Comparison of ENCODE assay signal across 8 cellular contexts in the genomic region with DNA sequence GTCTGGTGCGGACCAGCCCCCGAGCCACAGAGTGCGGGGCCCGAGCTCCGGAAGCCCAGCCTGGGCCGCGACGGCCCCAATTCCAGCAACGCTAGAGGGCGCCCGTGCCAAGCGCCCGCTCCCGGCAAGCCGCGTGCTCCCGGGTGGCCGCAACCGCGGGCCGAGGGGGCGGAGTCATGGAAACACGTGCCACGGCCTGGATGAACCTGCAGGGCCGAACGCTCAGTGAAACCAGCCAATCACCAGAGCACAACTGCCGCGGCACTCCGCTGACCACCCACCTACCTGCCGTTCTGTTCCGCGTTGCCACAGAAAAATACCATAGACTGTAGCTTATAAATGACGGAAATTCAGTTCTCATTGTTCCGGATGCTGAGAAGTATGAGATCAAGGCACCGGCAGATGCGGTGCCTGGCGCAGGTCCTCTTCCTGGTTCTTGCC.
DNase-seq lines count a peak whose midpoint lies in the region; ATAC-seq and TF ChIP-seq lines count a peak whose summit lies in the region.

No MANE protein-coding gene starts in this region.

- no peaks in the 10 kb centered on the region for H4K20me1 ChIP-seq in GM23338 (replicated peaks; ENCODE audit: insufficient read depth)

- H3K4me1 Mint-ChIP-seq in GM23338 = peaks cover 18% of the 10 kb centered on the region

- no peaks in the 10 kb centered on the region for H3K9me3 ChIP-seq in liver (ENCODE audit: control insufficient read depth in 4 of 4, low read length in 3 of 4)

- peaks cover 6% of the 10 kb centered on the region; the same call in 2 of the 3 replicates for H3K36me3 Mint-ChIP-seq in GM23338 (ENCODE audit: low read depth)

- peaks cover 12% of the 10 kb centered on the region for H3K9me3 Mint-ChIP-seq in GM23338

- H3F3A ChIP-seq in GM23338 (replicated peaks; ENCODE audit: low read depth) = no peaks in the 10 kb centered on the region

- peak overlapping the region; percentile 46; the same call in 2 of the 3 replicates for H3K4me3 Mint-ChIP-seq in GM23338

- WGBS in liver = 22% methylated on average over 37 of the region's 37 CpGs

- TF ChIP-seq RAD21 in liver (IDR thresholded peaks at IDR 0.05) = peak; percentile 47 to 79

- peaks cover 10% of the 10 kb centered on the region for H3K4me1 ChIP-seq in GM23338 (ENCODE audit: insufficient read depth)
- H3K4me1 ChIP-seq in liver (ENCODE audit: control insufficient read depth in 4 of 4, insufficient read depth in 4 of 4, low read length in 3 of 4) = peaks cover 0 to 6% (median 2%) of the 10 kb centered on the region in 4 donors

- H3K27me3 ChIP-seq in GM23338 (ENCODE audit: insufficient read depth) = peaks cover 61% of the 10 kb centered on the region
- no peaks in the 10 kb centered on the region for H3K27me3 ChIP-seq in liver (ENCODE audit: control insufficient read depth in 4 of 4, insufficient read depth in 4 of 4, low read length in 3 of 4)

- H3K36me3 ChIP-seq in GM23338 (ENCODE audit: insufficient read depth) = no peaks in the 10 kb centered on the region
- no peaks in the 10 kb centered on the region for H3K36me3 ChIP-seq in liver (ENCODE audit: control insufficient read depth in 4 of 4, insufficient read depth in 3 of 4, low read depth in 1 of 4, low read length in 3 of 4)

- H3K4me3 ChIP-seq in GM23338 (peak overlapping the region; percentile 28; the same call in 1 of the 2 replicates), coronary artery (peak overlapping the region; percentile 58), liver (ENCODE audit: low read depth in 1 of 3, low read length in 3 of 3) (no peak overlapping the region)

- ATAC-seq in GM23338 (peak; percentile 90), HG02610 (IDR thresholded peaks at IDR 0.05; ENCODE audit: unreplicated experiment) (no peak)

- H3K4me2 ChIP-seq in GM23338 = peak overlapping the region; percentile 49; the same call in 1 of the 2 replicates

- no peaks in the 10 kb centered on the region for H3K79me2 ChIP-seq in GM23338 (replicated peaks; ENCODE audit: insufficient read depth)

- peak overlapping the region; percentile 85 for H2AFZ ChIP-seq in GM23338

- peak; percentile 94 for DNase-seq in GM23338 (ENCODE audit: low spot score)
- peak; percentile 67 for DNase-seq in activated CD4-positive, alpha-beta T cell treated with anti-CD3 and anti-CD28 coated beads, Interleukin-2, amount 50 U/mL, for 1 hour
- no peak for DNase-seq in coronary artery (ENCODE audit: low spot score)
- DNase-seq in stimulated activated CD4-positive, alpha-beta T cell treated with anti-CD3 and anti-CD28 coated beads, TNF-alpha, amount 100 ng/mL, for 4 hours (ENCODE audit: low read depth in 3 of 3) = peak; percentile 56 to 77 (median 69)
- DNase-seq in DMS153 treated with DMSO at 0.1 percent for 48 hours (lab: John Stamatoyannopoulos, UW; ENCODE audit: unreplicated experiment) = no peak
- no peak for DNase-seq in NOMO-1 treated with DMSO at 0.1 percent for 48 hours (lab: John Stamatoyannopoulos, UW; ENCODE audit: unreplicated experiment)

- H3K27ac ChIP-seq in GM23338 (ENCODE audit: low read depth) = no peak overlapping the region
- no peak overlapping the region for H3K27ac ChIP-seq in coronary artery
- no peak overlapping the region for H3K27ac ChIP-seq in liver (ENCODE audit: low read depth in 1 of 2, low read length in 2 of 2)

- H3K27me3 Mint-ChIP-seq in GM23338 (ENCODE audit: insufficient read depth, low read depth, poor library complexity) = peaks cover 46% of the 10 kb centered on the region

- H3K27ac Mint-ChIP-seq in GM23338 = no peak overlapping the region

- peak; percentile 74 to 87 for TF ChIP-seq CTCF in GM23338 (conservative IDR thresholded peaks at IDR 0.05; ENCODE audit: low read depth in 2 of 2)
- peak; percentile 55 for TF ChIP-seq CTCF in coronary artery (IDR thresholded peaks at IDR 0.05)
- peak; percentile 30 for TF ChIP-seq CTCF in liver (IDR thresholded peaks at IDR 0.05; ENCODE audit: low read depth, low read length, missing input control)

- H3K9me2 ChIP-seq in GM23338 (ENCODE audit: insufficient read depth) = peaks cover 7% of the 10 kb centered on the region; the same call in 1 of the 2 replicates

- H3K9ac ChIP-seq in liver (ENCODE audit: low read depth in 1 of 2, low read length in 2 of 2) = no peak overlapping the region

TF ChIP-seq in GM23338, 12 proteins besides CTCF, POLR2A, EP300 and RAD21 (continues in another document):
- TF ChIP-seq CREB1 (CRISPR knock-in tag; IDR thresholded peaks at IDR 0.05; ENCODE audit: low read depth) = peak; percentile 56; the same call in 1 of the 2 replicates

TF ChIP-seq in liver, 16 proteins besides CTCF, POLR2A, EP300 and RAD21:
- TF ChIP-seq, protein P1, sequence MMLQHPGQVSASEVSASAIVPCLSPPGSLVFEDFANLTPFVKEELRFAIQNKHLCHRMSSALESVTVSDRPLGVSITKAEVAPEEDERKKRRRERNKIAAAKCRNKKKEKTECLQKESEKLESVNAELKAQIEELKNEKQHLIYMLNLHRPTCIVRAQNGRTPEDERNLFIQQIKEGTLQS (IDR thresholded peaks at IDR 0.05) = no peak
- TF ChIP-seq FOXA1 (IDR thresholded peaks at IDR 0.05) = no peak
- no peak for TF ChIP-seq NR2F2 (IDR thresholded peaks at IDR 0.05)
- TF ChIP-seq HNF4A (conservative IDR thresholded peaks at IDR 0.05) = no peak
- no peak for TF ChIP-seq HNF4G (IDR thresholded peaks at IDR 0.05)
- no peak for TF ChIP-seq EGR1 (IDR thresholded peaks at IDR 0.05; ENCODE audit: low read depth in 2 of 2)
- no peak for TF ChIP-seq YY1 (IDR thresholded peaks at IDR 0.05)
- no peak for TF ChIP-seq SP1 (IDR thresholded peaks at IDR 0.05)
- no peak for TF ChIP-seq FOXA2 (IDR thresholded peaks at IDR 0.05)
- TF ChIP-seq, protein P2, sequence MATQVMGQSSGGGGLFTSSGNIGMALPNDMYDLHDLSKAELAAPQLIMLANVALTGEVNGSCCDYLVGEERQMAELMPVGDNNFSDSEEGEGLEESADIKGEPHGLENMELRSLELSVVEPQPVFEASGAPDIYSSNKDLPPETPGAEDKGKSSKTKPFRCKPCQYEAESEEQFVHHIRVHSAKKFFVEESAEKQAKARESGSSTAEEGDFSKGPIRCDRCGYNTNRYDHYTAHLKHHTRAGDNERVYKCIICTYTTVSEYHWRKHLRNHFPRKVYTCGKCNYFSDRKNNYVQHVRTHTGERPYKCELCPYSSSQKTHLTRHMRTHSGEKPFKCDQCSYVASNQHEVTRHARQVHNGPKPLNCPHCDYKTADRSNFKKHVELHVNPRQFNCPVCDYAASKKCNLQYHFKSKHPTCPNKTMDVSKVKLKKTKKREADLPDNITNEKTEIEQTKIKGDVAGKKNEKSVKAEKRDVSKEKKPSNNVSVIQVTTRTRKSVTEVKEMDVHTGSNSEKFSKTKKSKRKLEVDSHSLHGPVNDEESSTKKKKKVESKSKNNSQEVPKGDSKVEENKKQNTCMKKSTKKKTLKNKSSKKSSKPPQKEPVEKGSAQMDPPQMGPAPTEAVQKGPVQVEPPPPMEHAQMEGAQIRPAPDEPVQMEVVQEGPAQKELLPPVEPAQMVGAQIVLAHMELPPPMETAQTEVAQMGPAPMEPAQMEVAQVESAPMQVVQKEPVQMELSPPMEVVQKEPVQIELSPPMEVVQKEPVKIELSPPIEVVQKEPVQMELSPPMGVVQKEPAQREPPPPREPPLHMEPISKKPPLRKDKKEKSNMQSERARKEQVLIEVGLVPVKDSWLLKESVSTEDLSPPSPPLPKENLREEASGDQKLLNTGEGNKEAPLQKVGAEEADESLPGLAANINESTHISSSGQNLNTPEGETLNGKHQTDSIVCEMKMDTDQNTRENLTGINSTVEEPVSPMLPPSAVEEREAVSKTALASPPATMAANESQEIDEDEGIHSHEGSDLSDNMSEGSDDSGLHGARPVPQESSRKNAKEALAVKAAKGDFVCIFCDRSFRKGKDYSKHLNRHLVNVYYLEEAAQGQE (IDR thresholded peaks at IDR 0.05) = no peak
- TF ChIP-seq GABPA (IDR thresholded peaks at IDR 0.05 in 1 of 2, conservative IDR thresholded peaks at IDR 0.05 in 1 of 2) = no peak
- TF ChIP-seq JUND (IDR thresholded peaks at IDR 0.05) = no peak
- no peak for TF ChIP-seq TAF1 (conservative IDR thresholded peaks at IDR 0.05)
- TF ChIP-seq, protein P3, sequence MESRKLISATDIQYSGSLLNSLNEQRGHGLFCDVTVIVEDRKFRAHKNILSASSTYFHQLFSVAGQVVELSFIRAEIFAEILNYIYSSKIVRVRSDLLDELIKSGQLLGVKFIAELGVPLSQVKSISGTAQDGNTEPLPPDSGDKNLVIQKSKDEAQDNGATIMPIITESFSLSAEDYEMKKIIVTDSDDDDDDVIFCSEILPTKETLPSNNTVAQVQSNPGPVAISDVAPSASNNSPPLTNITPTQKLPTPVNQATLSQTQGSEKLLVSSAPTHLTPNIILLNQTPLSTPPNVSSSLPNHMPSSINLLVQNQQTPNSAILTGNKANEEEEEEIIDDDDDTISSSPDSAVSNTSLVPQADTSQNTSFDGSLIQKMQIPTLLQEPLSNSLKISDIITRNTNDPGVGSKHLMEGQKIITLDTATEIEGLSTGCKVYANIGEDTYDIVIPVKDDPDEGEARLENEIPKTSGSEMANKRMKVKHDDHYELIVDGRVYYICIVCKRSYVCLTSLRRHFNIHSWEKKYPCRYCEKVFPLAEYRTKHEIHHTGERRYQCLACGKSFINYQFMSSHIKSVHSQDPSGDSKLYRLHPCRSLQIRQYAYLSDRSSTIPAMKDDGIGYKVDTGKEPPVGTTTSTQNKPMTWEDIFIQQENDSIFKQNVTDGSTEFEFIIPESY (IDR thresholded peaks at IDR 0.05) = no peak
- TF ChIP-seq RXRA (IDR thresholded peaks at IDR 0.05) = no peak
- TF ChIP-seq, protein P4, sequence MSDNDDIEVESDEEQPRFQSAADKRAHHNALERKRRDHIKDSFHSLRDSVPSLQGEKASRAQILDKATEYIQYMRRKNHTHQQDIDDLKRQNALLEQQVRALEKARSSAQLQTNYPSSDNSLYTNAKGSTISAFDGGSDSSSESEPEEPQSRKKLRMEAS (IDR thresholded peaks at IDR 0.05) = no peak

Comparison
In these comparisons a context has a peak if more than half of its experiments do, and no peak if none do; other contexts are left out.
1. DNase-seq: peak in GM23338 (single experiment), activated CD4-positive, alpha-beta T cell treated with anti-CD3 and anti-CD28 coated beads, Interleukin-2, amount 50 U/mL, for 1 hour (single experiment) and stimulated activated CD4-positive, alpha-beta T cell treated with anti-CD3 and anti-CD28 coated beads, TNF-alpha, amount 100 ng/mL, for 4 hours (3 of 3); none in coronary artery (single experiment), DMS153 treated with DMSO at 0.1 percent for 48 hours (single experiment) and NOMO-1 treated with DMSO at 0.1 percent for 48 hours (single experiment).
2. H3K4me3 ChIP-seq: peak in GM23338 (single experiment) and coronary artery (single experiment); none in liver (0 of 3).
3. CTCF ChIP-seq: peak in every context shown above with its lines; median percentile 80 in GM23338; 55 in coronary artery; 30 in liver.